In the genomic region with DNA sequence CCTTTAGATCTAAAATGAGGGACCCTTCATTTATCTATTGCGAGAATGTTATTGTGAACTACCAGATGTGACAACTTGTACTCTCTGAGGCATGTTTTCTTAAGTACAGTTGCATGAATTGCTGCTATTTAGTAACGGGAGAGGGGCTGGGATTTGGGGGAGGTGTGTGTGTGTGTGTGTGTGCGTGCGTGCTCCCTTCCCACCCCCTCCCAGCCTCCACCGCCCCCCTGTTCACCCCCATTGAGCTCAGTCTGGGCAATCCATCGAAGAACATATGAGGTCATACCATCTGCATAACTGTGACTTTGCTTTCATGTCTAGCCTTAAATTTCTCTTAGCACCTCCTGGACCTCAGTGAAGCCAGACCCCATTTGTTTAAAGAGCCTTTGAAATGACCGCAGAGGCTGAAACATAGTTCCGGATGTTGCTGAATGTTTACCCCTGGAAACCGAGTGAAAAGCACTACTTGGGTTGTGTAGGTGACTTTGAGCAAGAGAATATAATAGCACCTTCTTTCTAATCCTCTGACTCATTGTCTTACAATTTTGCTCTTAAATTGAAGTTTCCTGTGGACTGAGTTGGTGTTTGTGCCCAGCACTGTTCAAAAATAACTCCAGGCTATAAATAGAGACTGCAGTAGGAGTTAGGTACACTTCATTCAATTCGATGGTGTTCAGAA, we compare ENCODE assay signal across 9 cellular contexts.
DNase-seq lines count a peak whose midpoint lies in the region; ATAC-seq and TF ChIP-seq lines count a peak whose summit lies in the region.
"Had no signal": no experiment of that assay in that cellular context is flagged by ENCODE, and none has a peak within 500 bp of the region (broad histone marks: within the 10 kb centered on the region; RNA-seq: fewer than 3 reads in every experiment).

No MANE protein-coding gene starts in this region.

- no peak overlapping the region for H3K4me3 ChIP-seq in foreskin fibroblast (ENCODE audit: low read depth in 1 of 2, low read length in 2 of 2)

- H3K36me3 Mint-ChIP-seq in Calu3 (ENCODE audit: insufficient read depth, unreplicated experiment) = peaks cover 18% of the 10 kb centered on the region

- no peaks in the 10 kb centered on the region for H3K9me3 Mint-ChIP-seq in Calu3 (ENCODE audit: low read depth, unreplicated experiment)

- peak overlapping the region; percentile 55 for H3K4me3 Mint-ChIP-seq in Calu3 (ENCODE audit: low read depth, unreplicated experiment)
- H3K4me3 Mint-ChIP-seq: activated CD4-positive, alpha-beta T cell treated with anti-CD3 and anti-CD28 coated beads for 36 hours had no signal

- peak overlapping the region; percentile 86 for H3K27ac Mint-ChIP-seq in Calu3 (ENCODE audit: unreplicated experiment)
- H3K27ac Mint-ChIP-seq: activated CD4-positive, alpha-beta T cell treated with anti-CD3 and anti-CD28 coated beads for 36 hours had no signal

- no TSS peak for BruUV-seq in Calu3 (replicated peaks; lab: Mats Ljungman, UMichigan)

- TF ChIP-seq CTCF in Calu3 (IDR thresholded peaks at IDR 0.05; ENCODE audit: unreplicated experiment) (no peak), foreskin fibroblast (IDR thresholded peaks at IDR 0.05; ENCODE audit: low read depth, low read length) (no peak)

- ATAC-seq in SK-N-SH treated with all-trans-retinoic acid at 6 μM for 48 hours = peak; percentile 93
- ATAC-seq in HG03354 (IDR thresholded peaks at IDR 0.05; ENCODE audit: poor library complexity, severe bottlenecking, unreplicated experiment) = no peak
- ATAC-seq: activated CD4-positive, alpha-beta T cell treated with anti-CD3 and anti-CD28 coated beads for 36 hours had no signal

- H3K27me3 Mint-ChIP-seq in Calu3 (ENCODE audit: unreplicated experiment) = no peaks in the 10 kb centered on the region
- H3K27me3 Mint-ChIP-seq: activated CD4-positive, alpha-beta T cell treated with anti-CD3 and anti-CD28 coated beads for 36 hours had no signal

- CTCF ChIA-PET in Calu3 (lab: Charles Lee) = no interaction called here

- intact Hi-C loops in Calu3 (cut with micrococcal nuclease; ENCODE audit: unreplicated experiment) = no loop called here

- DNase-seq in Calu3 (peak; percentile 52), foreskin fibroblast (peak; percentile 57 to 64), pulmonary artery endothelial cell (ENCODE audit: low read depth, low spot score) (peak; percentile 75), SHP77 treated with DMSO at 0.1 percent for 48 hours (lab: John Stamatoyannopoulos, UW) (no peak), COLO668 (lab: John Stamatoyannopoulos, UW; ENCODE audit: unreplicated experiment) (no peak)
- no peak for DNase-seq in activated CD4-positive, alpha-beta T cell treated with anti-CD3 and anti-CD28 coated beads, Interleukin-2, amount 50 U/mL, for 1 hour
- DNase-seq: activated CD4-positive, alpha-beta T cell treated with anti-CD3 and anti-CD28 coated beads for 36 hours had no signal

- H3K4me1 Mint-ChIP-seq in Calu3 (ENCODE audit: low read depth, unreplicated experiment) = peaks cover 27% of the 10 kb centered on the region
- H3K4me1 Mint-ChIP-seq: activated CD4-positive, alpha-beta T cell treated with anti-CD3 and anti-CD28 coated beads for 36 hours had no signal

TF ChIP-seq in SK-N-SH treated with all-trans-retinoic acid at 6 μM for 48 hours, 23 proteins besides CTCF, POLR2A, EP300 and RAD21:
- no peak for TF ChIP-seq OSR1 (CRISPR knock-in tag; IDR thresholded peaks at IDR 0.05)
- TF ChIP-seq ISL1 (CRISPR knock-in tag; IDR thresholded peaks at IDR 0.05) = peak; percentile 17; the same call in 1 of the 2 replicates

Comparison
In these comparisons a context has a peak if more than half of its experiments do, and no peak if none do; other contexts are left out.
1. DNase-seq: peak in Calu3 (single experiment), foreskin fibroblast (2 of 2) and pulmonary artery endothelial cell (single experiment); none in activated CD4-positive, alpha-beta T cell treated with anti-CD3 and anti-CD28 coated beads, Interleukin-2, amount 50 U/mL, for 1 hour (single experiment), SHP77 treated with DMSO at 0.1 percent for 48 hours (single experiment) and COLO668 (single experiment).